Comparison of ENCODE assay signal across 9 cellular contexts in genomic region chr12:120584343-120585149, GRCh38. TPM values are rescaled to one million over a fixed set of nuclear protein-coding genes. Genes with fewer than 3 reads are reported as not detected.
A peak's percentile ranks its signal among the peaks of the same experiment; 100 is the strongest.
DNase-seq lines count a peak whose midpoint lies in the region; ATAC-seq, FAIRE-seq and TF ChIP-seq lines count a peak whose summit lies in the region.
"Had no signal": no experiment of that assay in that cellular context is flagged by ENCODE, and none has a peak within 500 bp of the region (broad histone marks: within the 10 kb centered on the region; RNA-seq: fewer than 3 reads in every experiment).

No MANE protein-coding gene starts in this region.

- intact Hi-C loops in activated naive CD4-positive, alpha-beta T cell treated with anti-CD3 and anti-CD28 coated beads for 36 hours (cut with micrococcal nuclease), result loop anchor here (5.0 to 10.0 kb wide), 5 partner anchors 143 to 630 kb away; partner anchors contain the start of genes ACADS and P2RX4
- intact Hi-C loops in heart left ventricle (cut with DNase I), result loop anchor here (2.0 to 10.0 kb wide), 14 partner anchors 47 to 523 kb away; partner anchors contain the start of genes UNC119B (in 3 of the 10), C12orf43 (in 1 of the 10) and SPPL3 (in 1 of the 10)
- intact Hi-C loops in posterior cingulate gyrus (cut with DNase I), result no loop called here
- intact Hi-C loops in aorta (cut with DNase I), result loop anchor here (2.0 to 5.0 kb wide), 4 partner anchors 63 to 513 kb away; partner anchors contain the start of gene UNC119B (in 1 of the 2)

- DNase-seq in A549 (ENCODE audit: low read depth in 1 of 2, low spot score in 1 of 2), result peak; percentile 29 to 49
- peak; percentile 72 for DNase-seq in GM23338 (ENCODE audit: low spot score)
- DNase-seq in RWPE1 (ENCODE audit: low spot score), result peak; percentile 38
- peak; percentile 75 for DNase-seq in activated naive CD4-positive, alpha-beta T cell treated with anti-CD3 and anti-CD28 coated beads for 36 hours
- DNase-seq in heart left ventricle, result peak; percentile 39 to 74 (median 61)
- DNase-seq in posterior cingulate gyrus, result peak; percentile 41 to 96 (median 74)
- DNase-seq in aorta, result peak; percentile 68 to 84

- H3K27ac ChIP-seq in A549 (peak overlapping the region; percentile 71 to 83), GM23338 (ENCODE audit: low read depth) (no peak overlapping the region), RWPE1 (no peak overlapping the region), heart left ventricle (peak overlapping the region in 6 of 12 donors; percentile 0 to 56 (median 28)), aorta (ENCODE audit: low read depth in 1 of 2, low read length in 2 of 2) (no peak overlapping the region)

- H3K4me2 ChIP-seq in A549 (peak overlapping the region; percentile 91), GM23338 (peak overlapping the region; percentile 84)

- no peak for TF ChIP-seq POLR2A in A549 (IDR thresholded peaks at IDR 0.05; ENCODE audit: low read length)
- no peak for TF ChIP-seq POLR2A in heart left ventricle (IDR thresholded peaks at IDR 0.05)

- H3K9me3 ChIP-seq in A549 (no peaks in the 10 kb centered on the region), heart left ventricle (no peaks in the 10 kb centered on the region), aorta (ENCODE audit: control insufficient read depth, low read length) (no peaks in the 10 kb centered on the region)

- peaks cover 11% of the 10 kb centered on the region; the same call in 1 of the 2 replicates for H3F3A ChIP-seq in GM23338 (replicated peaks; ENCODE audit: low read depth)

- peak overlapping the region; percentile 79 for H2AFZ ChIP-seq in GM23338

- no peaks in the 10 kb centered on the region for H3K9me2 ChIP-seq in GM23338 (ENCODE audit: insufficient read depth)

- peak; percentile 21 to 44; a peak in 3 of 5 replicates for TF ChIP-seq RAD21 in A549 (conservative IDR thresholded peaks at IDR 0.05 in 1 of 2, IDR thresholded peaks at IDR 0.05 in 1 of 2)

- TF ChIP-seq EP300 in A549 (IDR thresholded peaks at IDR 0.05), result no peak

- H3K27ac Mint-ChIP-seq in GM23338, result no peak overlapping the region
- H3K27ac Mint-ChIP-seq in activated naive CD4-positive, alpha-beta T cell treated with anti-CD3 and anti-CD28 coated beads for 36 hours, result no peak overlapping the region

- H3K4me1 Mint-ChIP-seq in GM23338, result peaks cover 11% of the 10 kb centered on the region
- peaks cover 36% of the 10 kb centered on the region for H3K4me1 Mint-ChIP-seq in activated naive CD4-positive, alpha-beta T cell treated with anti-CD3 and anti-CD28 coated beads for 36 hours (ENCODE audit: low read depth)

- peak overlapping the region; percentile 74 for H3K4me3 Mint-ChIP-seq in GM23338
- peak overlapping the region; percentile 72 for H3K4me3 Mint-ChIP-seq in activated naive CD4-positive, alpha-beta T cell treated with anti-CD3 and anti-CD28 coated beads for 36 hours

- 11% methylated on average over 52 of the region's 65 CpGs for WGBS in A549 (ENCODE audit: missing lambda C conversion rate)
- WGBS in heart left ventricle, 4 donors, result 2 to 7% (median 3%) methylated on average over 18 to 65 of the region's 65 CpGs
- 2 to 3% methylated on average over 45 to 65 of the region's 65 CpGs for WGBS in aorta, 2 donors

- H3K4me3 ChIP-seq in A549 (peak overlapping the region; percentile 54), GM23338 (peak overlapping the region; percentile 70), heart left ventricle (peak overlapping the region; percentile 5 to 62 (median 48)), aorta (ENCODE audit: low read length in 2 of 2) (peak overlapping the region; percentile 50 to 66)

- H3K27me3 ChIP-seq in GM23338 (ENCODE audit: insufficient read depth) (peaks cover 13% of the 10 kb centered on the region; the same call in 1 of the 2 replicates), heart left ventricle (peaks cover 0 to 9% (median 0%) of the 10 kb centered on the region in 9 donors), aorta (ENCODE audit: control insufficient read depth in 1 of 2, insufficient read depth in 2 of 2, low read length in 1 of 2) (no peaks in the 10 kb centered on the region)

- H3K79me2 ChIP-seq in GM23338 (replicated peaks; ENCODE audit: insufficient read depth), result peaks cover 10% of the 10 kb centered on the region; the same call in 1 of the 2 replicates

- H3K27me3 Mint-ChIP-seq in GM23338 (ENCODE audit: insufficient read depth, low read depth, poor library complexity), result peaks cover 24% of the 10 kb centered on the region
- H3K27me3 Mint-ChIP-seq in activated naive CD4-positive, alpha-beta T cell treated with anti-CD3 and anti-CD28 coated beads for 36 hours (ENCODE audit: low read depth), result peaks cover 8% of the 10 kb centered on the region

- H3K9me3 Mint-ChIP-seq in GM23338, result no peaks in the 10 kb centered on the region
- H3K9me3 Mint-ChIP-seq in activated naive CD4-positive, alpha-beta T cell treated with anti-CD3 and anti-CD28 coated beads for 36 hours, result no peaks in the 10 kb centered on the region

- H3K4me1 ChIP-seq in A549 (peaks cover 7% of the 10 kb centered on the region; the same call in 2 of the 3 replicates), GM23338 (ENCODE audit: insufficient read depth) (peaks cover 5% of the 10 kb centered on the region), heart left ventricle (peaks cover 0 to 45% (median 34%) of the 10 kb centered on the region in 12 donors), aorta (ENCODE audit: control insufficient read depth in 1 of 2, insufficient read depth in 2 of 2, low read length in 2 of 2) (no peaks in the 10 kb centered on the region)

- peak; percentile 28; the same call in 2 of the 3 replicates for TF ChIP-seq CTCF in A549 (IDR thresholded peaks at IDR 0.05)
- TF ChIP-seq CTCF in GM23338 (conservative IDR thresholded peaks at IDR 0.05; ENCODE audit: low read depth in 2 of 2), result peak in 1 of 2 experiments; percentile 27; a peak in 2 of 4 replicates
- TF ChIP-seq CTCF in RWPE1 (conservative IDR thresholded peaks at IDR 0.05; ENCODE audit: low read depth), result peak; percentile 67
- peak; percentile 16 to 60 (median 44) for TF ChIP-seq CTCF in heart left ventricle (IDR thresholded peaks at IDR 0.05)

- CTCF ChIA-PET in A549 (lab: Yijun Ruan, JAX), result interaction anchor here (0.6 to 11.2 kb wide), 22 partner anchors 10 to 526 kb away, joined by 3 to 155 read pairs (median 6); partner anchors contain the start of genes HNF1A and UNC119B
- CTCF ChIA-PET in RWPE1 (lab: Yijun Ruan, JAX), result interaction anchor here (0.5 to 1.1 kb wide), 3 partner anchors 18 to 65 kb away, joined by 3 to 6 read pairs (median 4); no protein-coding TSS in a partner anchor
- CTCF ChIA-PET in activated naive CD4-positive, alpha-beta T cell treated with anti-CD3 and anti-CD28 coated beads for 36 hours (lab: Charles Lee), result interaction anchor here (0.6 to 7.2 kb wide), 5 partner anchors 11 to 387 kb away, joined by 3 to 129 read pairs (median 3); no protein-coding TSS in a partner anchor

- peaks cover 11% of the 10 kb centered on the region for H3K36me3 Mint-ChIP-seq in GM23338 (ENCODE audit: low read depth)
- H3K36me3 Mint-ChIP-seq in activated naive CD4-positive, alpha-beta T cell treated with anti-CD3 and anti-CD28 coated beads for 36 hours (ENCODE audit: low read depth), result peaks cover 8% of the 10 kb centered on the region

- H4K20me1 ChIP-seq in GM23338 (replicated peaks; ENCODE audit: insufficient read depth), result no peaks in the 10 kb centered on the region; the same call in 1 of the 2 replicates

- FAIRE-seq in A549 (lab: Jason Lieb, UNC), result no peak
- FAIRE-seq: GM18507 had no signal

- peak; percentile 35 to 56; a peak in 5 of 6 replicates for ATAC-seq in A549
- peak; percentile 60 for ATAC-seq in GM23338
- ATAC-seq in heart left ventricle, result peak in 3 of 4 donors; percentile 5 to 37 (median 25)
- ATAC-seq in aorta (ENCODE audit: low FRiP score), result peak; percentile 50
- no peak for ATAC-seq in HG03175 (IDR thresholded peaks at IDR 0.05; ENCODE audit: unreplicated experiment)

- H3K36me3 ChIP-seq in GM23338 (ENCODE audit: insufficient read depth) (peaks cover 1% of the 10 kb centered on the region; the same call in 1 of the 2 replicates), heart left ventricle (peaks cover 0 to 9% (median 3%) of the 10 kb centered on the region in 9 donors), aorta (ENCODE audit: control insufficient read depth in 1 of 2, insufficient read depth in 2 of 2, low read length in 1 of 2) (no peaks in the 10 kb centered on the region)

- POLR2A ChIA-PET in A549 (lab: Yijun Ruan, JAX) (no interaction called here), RWPE1 (lab: Yijun Ruan, JAX; ENCODE audit: low non-redundant PET) (interaction anchor here (0.6 kb wide), 1 partner anchor 173 kb away, joined by 9 read pairs; no protein-coding TSS in a partner anchor)

RNA-seq across cellular contexts. Expression of gene POP5, which starts 3.3 kb away (rescaled TPM):
- polyA plus RNA-seq in A549 (2011; rRNA removed), result 111 and 133 TPM in 2 replicates
- 146 and 168 TPM in 2 replicates for polyA plus RNA-seq in A549 (2012; cell fraction: cytosol; rRNA removed)
- 93.8 and 95.1 TPM in 2 replicates for polyA plus RNA-seq in A549 (2012; cell fraction: nucleus; rRNA removed)
- polyA plus RNA-seq in A549 (2017; fragmentation: RNase III; extraction: RNeasy Plus Mini Kit Qiagen cat#74134 plus additional on column Dnase treatment), result 82.4 to 84.5 TPM (median 84.4 TPM) in 3 replicates
- 30.3 and 30.5 TPM in 2 replicates for polyA minus RNA-seq in A549 (2011; rRNA and poly(A)+ RNA removed)
- total RNA-seq in GM23338 (2014; rRNA removed; shearing (Covaris generic)), result 52.4 and 55.6 TPM in 2 replicates
- polyA plus RNA-seq in GM23338 (2016; fragmentation: Nextera tagmentation; extraction: Ambion mirVana), result 131 and 140 TPM in 2 replicates
- total RNA-seq in activated naive CD4-positive, alpha-beta T cell treated with anti-CD3 and anti-CD28 coated beads for 36 hours, result 10 to 100 TPM; 44.2 to 45.0 TPM
- total RNA-seq in heart left ventricle, result 10 to 100 TPM; 20.6 to 46.6 (median 36.3) TPM
- 10 to 100 TPM; 30.9 to 55.8 TPM for polyA plus RNA-seq in heart left ventricle
- 10 to 100 TPM; 18.2 to 26.0 TPM for total RNA-seq in aorta
- polyA plus RNA-seq in aorta, result 10 to 100 TPM; 33.8 to 69.7 TPM

RNA-seq across cellular contexts. Expression of gene RNF10, which starts 50.4 kb away (rescaled TPM):
- polyA plus RNA-seq in A549 (2011; rRNA removed), result 118 and 137 TPM in 2 replicates
- polyA plus RNA-seq in A549 (2012; cell fraction: cytosol; rRNA removed), result 75.6 and 79.2 TPM in 2 replicates
- 76.1 and 96.9 TPM in 2 replicates for polyA plus RNA-seq in A549 (2012; cell fraction: nucleus; rRNA removed)
- 87.0 to 101 TPM (median 99.3 TPM) in 3 replicates for polyA plus RNA-seq in A549 (2017; fragmentation: RNase III; extraction: RNeasy Plus Mini Kit Qiagen cat#74134 plus additional on column Dnase treatment)
- 227 and 265 TPM in 2 replicates for polyA minus RNA-seq in A549 (2011; rRNA and poly(A)+ RNA removed)
- total RNA-seq in GM23338 (2014; rRNA removed; shearing (Covaris generic)), result 90.4 and 113 TPM in 2 replicates
- 149 and 154 TPM in 2 replicates for polyA plus RNA-seq in GM23338 (2016; fragmentation: Nextera tagmentation; extraction: Ambion mirVana)
- total RNA-seq in activated naive CD4-positive, alpha-beta T cell treated with anti-CD3 and anti-CD28 coated beads for 36 hours, result 100 to 1,000 TPM; 159 to 166 TPM
- total RNA-seq in heart left ventricle, result 100 to 1,000 TPM; 165 to 363 (median 278) TPM
- polyA plus RNA-seq in heart left ventricle, result 100 to 1,000 TPM; 247 to 490 TPM
- 100 to 1,000 TPM; 184 to 200 TPM for total RNA-seq in aorta
- 100 to 1,000 TPM in 1 of 2 donors, 10 to 100 TPM in 1; 74.0 to 156 TPM for polyA plus RNA-seq in aorta

RNA-seq across cellular contexts. Expression of gene COQ5, which starts 55.6 kb away (rescaled TPM):
- 84.9 and 100.0 TPM in 2 replicates for polyA plus RNA-seq in A549 (2011; rRNA removed)
- 26.7 and 28.3 TPM in 2 replicates for polyA plus RNA-seq in A549 (2012; cell fraction: cytosol; rRNA removed)
- polyA plus RNA-seq in A549 (2012; cell fraction: nucleus; rRNA removed), result 12.4 and 20.9 TPM in 2 replicates
- 46.6 to 49.6 TPM (median 48.9 TPM) in 3 replicates for polyA plus RNA-seq in A549 (2017; fragmentation: RNase III; extraction: RNeasy Plus Mini Kit Qiagen cat#74134 plus additional on column Dnase treatment)
- polyA minus RNA-seq in A549 (2011; rRNA and poly(A)+ RNA removed), result 24.8 and 25.3 TPM in 2 replicates
- total RNA-seq in GM23338 (2014; rRNA removed; shearing (Covaris generic)), result 32.5 and 32.6 TPM in 2 replicates
- polyA plus RNA-seq in GM23338 (2016; fragmentation: Nextera tagmentation; extraction: Ambion mirVana), result 30.7 and 32.4 TPM in 2 replicates
- 10 to 100 TPM; 29.5 TPM for total RNA-seq in activated naive CD4-positive, alpha-beta T cell treated with anti-CD3 and anti-CD28 coated beads for 36 hours
- total RNA-seq in heart left ventricle, result 10 to 100 TPM; 27.9 to 46.5 (median 36.7) TPM
- polyA plus RNA-seq in heart left ventricle, result 10 to 100 TPM; 29.2 to 48.9 TPM
- total RNA-seq in aorta, result 10 to 100 TPM; 12.0 to 18.3 TPM
- polyA plus RNA-seq in aorta, result 10 to 100 TPM; 25.0 to 26.0 TPM

RNA-seq across cellular contexts. Expression of gene CABP1, which starts 55.9 kb away (rescaled TPM):
- polyA plus RNA-seq in A549 (2011; rRNA removed) (0.17 and 0.22 TPM in 2 replicates), A549 (2017; fragmentation: RNase III; extraction: RNeasy Plus Mini Kit Qiagen cat#74134 plus additional on column Dnase treatment) (0.08 to 0.16 TPM (median 0.15 TPM) in 3 replicates), GM23338 (2016; fragmentation: Nextera tagmentation; extraction: Ambion mirVana) (4.7 and 5.1 TPM in 2 replicates), heart left ventricle (1 to 10 TPM; 2.9 to 9.9 TPM), aorta (1 to 10 TPM in 1 of 2 donors, not detected in 1; 1.7 TPM)
- polyA plus RNA-seq in A549 (2012; cell fraction: cytosol; rRNA removed), result 0.12 and 0.13 TPM in 2 replicates
- 0.17 TPM in 2 replicates for polyA plus RNA-seq in A549 (2012; cell fraction: nucleus; rRNA removed)
- polyA minus RNA-seq in A549 (2011; rRNA and poly(A)+ RNA removed), result 0.37 TPM in 1 of 2 replicates, not detected in the other
- 5.2 and 7.0 TPM in 2 replicates for total RNA-seq in GM23338 (2014; rRNA removed; shearing (Covaris generic))
- not detected for total RNA-seq in activated naive CD4-positive, alpha-beta T cell treated with anti-CD3 and anti-CD28 coated beads for 36 hours
- total RNA-seq in heart left ventricle (1 to 10 TPM; 2.4 to 9.1 (median 3.8) TPM), aorta (1 to 10 TPM; 1.7 to 3.0 TPM)

Comparison
In these comparisons a context has a peak if more than half of its experiments do, and no peak if none do; other contexts are left out.
1. H3K27ac ChIP-seq: peak in A549 (2 of 2); none in GM23338 (single experiment), RWPE1 (single experiment) and aorta (0 of 2).
2. Peak in every context shown above with its lines, with median percentiles within 50 percentile points of each other: DNase-seq and H3K4me3 ChIP-seq.